10 cellular contexts compared by ENCODE assay signal in genomic region chr12:27549231-27549800, GRCh38. TPM values are rescaled to one million over a fixed set of nuclear protein-coding genes. Genes with fewer than 3 reads are reported as not detected.
DNase-seq lines count a peak whose midpoint lies in the region; ATAC-seq and TF ChIP-seq lines count a peak whose summit lies in the region.
"Had no signal": no experiment of that assay in that cellular context is flagged by ENCODE, and none has a peak within 500 bp of the region (broad histone marks: within the 10 kb centered on the region; RNA-seq: fewer than 3 reads in every experiment).

No MANE protein-coding gene starts in this region.

- TF ChIP-seq POLR2A in vagina (IDR thresholded peaks at IDR 0.05) = no peak

- DNase-seq in SIG-M5 treated with dmso at 0.1 percent for 504 hours (lab: John Stamatoyannopoulos, UW; ENCODE audit: unreplicated experiment) (peak; percentile 41), SIG-M5 (lab: John Stamatoyannopoulos, UW) (no peak), vagina (ENCODE audit: extremely low spot score in 2 of 2) (no peak), UCSD-AML1 (lab: John Stamatoyannopoulos, UW; ENCODE audit: unreplicated experiment) (no peak), midbrain (lab: John Stamatoyannopoulos, UW) (no peak)
- DNase-seq: 8988T, NCI-H748 treated with DMSO at 0.1 percent for 48 hours had no signal

- WGBS in mesodermal cell (ENCODE audit: insufficient coverage in 2 of 2), 2 experiments = 80 to 94% methylated on average over 4 of the region's 8 CpGs

- H3K27me3 ChIP-seq in vagina = no peaks in the 10 kb centered on the region

- intact Hi-C loops in vagina (cut with DNase I) = no loop called here

- no peak overlapping the region for H3K4me3 ChIP-seq in mesodermal cell (ENCODE audit: extremely low read depth, insufficient read depth, low read length, poor library complexity, severe bottlenecking)
- no peak overlapping the region for H3K4me3 ChIP-seq in vagina

- H3K9me3 ChIP-seq in mesodermal cell (ENCODE audit: control insufficient read depth, low read length) (no peaks in the 10 kb centered on the region), vagina (no peaks in the 10 kb centered on the region)

- no peak for TF ChIP-seq CTCF in vagina (IDR thresholded peaks at IDR 0.05)

- H3K4me1 ChIP-seq in mesodermal cell (ENCODE audit: control insufficient read depth, insufficient read depth, low read length, poor library complexity, severe bottlenecking) = peaks cover 28% of the 10 kb centered on the region
- peaks cover 90% of the 10 kb centered on the region for H3K4me1 ChIP-seq in vagina

- H3K36me3 ChIP-seq in mesodermal cell (ENCODE audit: control insufficient read depth, insufficient read depth, low read length) = peaks cover 50% of the 10 kb centered on the region
- H3K36me3 ChIP-seq in vagina = no peaks in the 10 kb centered on the region

- H3K27ac ChIP-seq in cingulate gyrus (ENCODE audit: low read depth, low read length) (peak overlapping the region; percentile 63), mesodermal cell (ENCODE audit: low read depth, low read length, severe bottlenecking) (peak overlapping the region; percentile 4), vagina (peak overlapping the region; percentile 72)

- ATAC-seq in HG02885 (IDR thresholded peaks at IDR 0.05; ENCODE audit: poor library complexity, unreplicated experiment) = no peak

RNA-seq across cellular contexts. Expression of gene PPFIBP1, which starts 25.3 kb away (rescaled TPM):
- 106 TPM for polyA plus RNA-seq in mesodermal cell (2013, experiment 1 of 2)
- polyA plus RNA-seq in mesodermal cell (2013, experiment 2 of 2) = 98.9 TPM
- total RNA-seq in vagina = 101 TPM

Comparison
In these comparisons a context has a peak if more than half of its experiments do, and no peak if none do; other contexts are left out.
1. H3K27ac ChIP-seq: peak in every context shown above with its lines; median percentile 72 in vagina; 63 in cingulate gyrus; 4 in mesodermal cell.